Comparison of ENCODE assay signal across 26 cellular contexts in the genomic region with DNA sequence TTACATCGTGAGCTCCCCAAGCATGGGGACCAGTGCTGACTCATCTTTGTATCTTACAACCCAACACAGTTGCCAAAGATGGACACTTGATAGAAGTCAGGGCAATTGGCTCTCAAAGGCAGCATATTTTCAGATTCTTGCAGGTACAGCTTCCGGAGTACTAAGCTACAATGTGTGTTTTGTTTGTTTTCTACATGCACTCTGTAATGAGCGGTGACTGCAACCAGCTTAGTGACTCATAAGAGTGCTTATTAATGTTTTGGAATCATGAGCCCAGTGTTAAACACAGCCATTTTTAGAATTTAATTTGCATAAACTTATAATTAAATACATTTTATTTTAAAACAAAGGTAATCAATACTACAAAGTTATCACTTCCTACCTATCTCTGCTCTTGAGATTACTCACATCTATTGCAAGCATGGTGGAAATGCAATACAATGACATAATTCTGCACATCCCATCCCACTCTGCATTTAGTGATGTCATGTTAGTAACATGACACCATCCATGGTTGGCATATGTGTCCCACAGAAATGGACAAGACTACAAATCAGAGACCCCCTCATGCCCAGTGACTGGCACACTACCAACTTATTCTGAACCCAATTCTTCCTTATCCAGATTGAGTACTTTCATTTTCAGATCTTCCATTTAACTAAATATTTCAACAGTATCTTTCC.
"Had no signal": no experiment of that assay in that cellular context is flagged by ENCODE, and none has a peak within 500 bp of the region (broad histone marks: within the 10 kb centered on the region; RNA-seq: fewer than 3 reads in every experiment).

No MANE protein-coding gene starts in this region.

- H3K27ac Mint-ChIP-seq: activated CD4-positive, alpha-beta memory T cell treated with anti-CD3 and anti-CD28 coated beads for 36 hours; activated CD4-positive, alpha-beta T cell treated with anti-CD3 and anti-CD28 coated beads, Interleukin-2, amount 10 ng/mL, durations not matched to agents 7 days and 5 days; activated naive CD4-positive, alpha-beta T cell treated with anti-CD3 and anti-CD28 coated beads, Interleukin-2, amount 50 U/mL, for 72 hours; activated naive CD8-positive, alpha-beta T cell treated with anti-CD3 and anti-CD28 coated beads, Interleukin-2, amount 50 U/mL, for 24 hours; T-helper 17 cell had no signal

- H3K27me3 ChIP-seq: ascending aorta, body of pancreas had no signal

- H3K4me2 ChIP-seq: KMS-11 had no signal

- ATAC-seq: activated naive CD4-positive, alpha-beta T cell treated with anti-CD3 and anti-CD28 coated beads, Interleukin-2, amount 50 U/mL, for 72 hours; activated naive CD8-positive, alpha-beta T cell treated with anti-CD3 and anti-CD28 coated beads, Interleukin-2, amount 50 U/mL, for 24 hours; activated T-cell treated with anti-CD3 and anti-CD28 coated beads, Interleukin-2, amount 50 U/mL, for 4 hours; body of pancreas; T-helper 17 cell had no signal

- H3K4me1 Mint-ChIP-seq: activated CD4-positive, alpha-beta T cell treated with anti-CD3 and anti-CD28 coated beads, Interleukin-2, amount 10 ng/mL, durations not matched to agents 7 days and 5 days; activated naive CD8-positive, alpha-beta T cell treated with anti-CD3 and anti-CD28 coated beads, Interleukin-2, amount 50 U/mL, for 24 hours; central memory CD8-positive, alpha-beta T cell; T-helper 17 cell had no signal

- FAIRE-seq: TTC549 had no signal

- H3K4me3 Mint-ChIP-seq: activated CD4-positive, alpha-beta memory T cell treated with anti-CD3 and anti-CD28 coated beads for 36 hours; activated CD4-positive, alpha-beta T cell treated with anti-CD3 and anti-CD28 coated beads, Interleukin-2, amount 10 ng/mL, durations not matched to agents 7 days and 5 days; activated naive CD8-positive, alpha-beta T cell treated with anti-CD3 and anti-CD28 coated beads, Interleukin-2, amount 50 U/mL, for 24 hours; activated T-cell treated with anti-CD3 and anti-CD28 coated beads, Interleukin-2, amount 50 U/mL, for 4 hours; central memory CD8-positive, alpha-beta T cell; T-helper 17 cell had no signal

- H3K9me3 Mint-ChIP-seq: activated CD4-positive, alpha-beta T cell treated with anti-CD3 and anti-CD28 coated beads, Interleukin-2, amount 10 ng/mL, durations not matched to agents 7 days and 5 days; activated T-cell treated with anti-CD3 and anti-CD28 coated beads, Interleukin-2, amount 50 U/mL, for 4 hours had no signal

- H3K27me3 Mint-ChIP-seq: activated CD4-positive, alpha-beta memory T cell treated with anti-CD3 and anti-CD28 coated beads for 36 hours; activated CD4-positive, alpha-beta T cell treated with anti-CD3 and anti-CD28 coated beads, Interleukin-2, amount 10 ng/mL, durations not matched to agents 7 days and 5 days; activated naive CD8-positive, alpha-beta T cell treated with anti-CD3 and anti-CD28 coated beads, Interleukin-2, amount 50 U/mL, for 24 hours; central memory CD8-positive, alpha-beta T cell; T-helper 17 cell had no signal

- H3K4me1 ChIP-seq: ascending aorta, body of pancreas had no signal

- H3K9ac ChIP-seq: KMS-11 had no signal

- H3K36me3 ChIP-seq: ascending aorta had no signal

- H3K9me3 ChIP-seq: ascending aorta, body of pancreas had no signal

- H3K36me3 Mint-ChIP-seq: activated CD4-positive, alpha-beta memory T cell treated with anti-CD3 and anti-CD28 coated beads for 36 hours; activated naive CD4-positive, alpha-beta T cell treated with anti-CD3 and anti-CD28 coated beads, Interleukin-2, amount 50 U/mL, for 72 hours had no signal

- DNase-seq: activated CD4-positive, alpha-beta memory T cell treated with anti-CD3 and anti-CD28 coated beads for 36 hours; activated CD4-positive, alpha-beta T cell treated with anti-CD3 and anti-CD28 coated beads, Interleukin-2, amount 10 ng/mL, durations not matched to agents 7 days and 5 days; activated CD4-positive, CD25-positive, alpha-beta regulatory T cell; activated CD8-positive, alpha-beta memory T cell treated with anti-CD3 and anti-CD28 coated beads for 24 hours; activated effector memory CD4-positive, alpha-beta T cell treated with anti-CD3 and anti-CD28 coated beads, Interleukin-2, amount 50 U/mL, for 16 hours; activated naive CD4-positive, alpha-beta T cell treated with Interleukin-2 at 50 U/mL for 16 hours; activated naive CD8-positive, alpha-beta T cell treated with anti-CD3 and anti-CD28 coated beads, Interleukin-2, amount 50 U/mL, for 24 hours; activated T-cell treated with anti-CD3 and anti-CD28 coated beads, Interleukin-2, amount 50 U/mL, for 4 hours; amniotic stem cell; body of pancreas; MM.1S; NCI-H1105; NCI-H1436; NCI-H187; NCI-H2081; NCI-H526 treated with DMSO at 0.1 percent for 48 hours; NK-92 treated with Interleukin-12 subunit alpha and Interleukin-12 subunit beta, amount 100 ng/mL, for 24 hours; SHP77 treated with DMSO at 0.1 percent for 48 hours; T-helper 17 cell; T-helper 9 cell had no signal

- H3K4me3 ChIP-seq: ascending aorta, body of pancreas had no signal

- H3K27ac ChIP-seq: ascending aorta, body of pancreas, KMS-11, VCaP had no signal
